1 cellular context compared by ENCODE assay signal in the genomic region with DNA sequence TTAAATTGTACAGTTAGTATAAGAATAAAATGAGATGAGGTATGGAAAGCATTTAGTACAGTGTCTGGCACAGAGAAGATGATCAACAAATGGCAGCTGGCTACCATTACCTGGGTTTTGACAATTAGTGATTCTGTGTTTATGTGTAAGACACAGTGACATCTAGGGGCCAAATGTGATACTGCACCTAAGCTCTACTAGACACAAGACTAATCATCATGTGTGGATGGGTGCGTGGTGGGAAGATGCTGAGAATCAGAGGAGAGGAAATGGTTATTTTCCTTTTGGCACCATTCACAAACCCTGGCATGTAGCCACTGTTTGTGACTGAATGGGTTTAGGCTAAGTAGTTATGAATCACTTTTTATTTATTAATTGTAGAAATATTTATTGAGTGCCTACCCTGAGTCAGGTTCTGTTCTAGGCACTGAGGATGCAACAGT.
TF ChIP-seq lines count a peak whose summit lies in the region.

No MANE protein-coding gene starts in this region.

TF ChIP-seq in H1, 55 proteins besides CTCF, POLR2A, EP300 and RAD21 (continued from another document):
- TF ChIP-seq ATF2 (IDR thresholded peaks at IDR 0.05; ENCODE audit: low read length) (no peak), RBBP5 (IDR thresholded peaks at IDR 0.05; ENCODE audit: borderline replicate concordance, low read depth, low read length) (no peak), BRCA1 (IDR thresholded peaks at IDR 0.05; ENCODE audit: low read depth, low read length) (no peak), RNF2 (IDR thresholded peaks at IDR 0.05; ENCODE audit: borderline replicate concordance, low read depth, low read length, missing control alignments, poor library complexity, severe bottlenecking) (no peak), KDM4A (IDR thresholded peaks at IDR 0.05; ENCODE audit: low read depth, low read length, severe bottlenecking) (no peak), PHF8 (conservative IDR thresholded peaks at IDR 0.05; ENCODE audit: low read depth, low read length) (no peak), SIRT6 (IDR thresholded peaks at IDR 0.05; ENCODE audit: low read length) (no peak), ZNF274 (IDR thresholded peaks at IDR 0.05; ENCODE audit: borderline replicate concordance, extremely low read depth, low read length) (no peak), CEBPB (IDR thresholded peaks at IDR 0.05; ENCODE audit: low read depth, low read length) (no peak), FOSL1 (IDR thresholded peaks at IDR 0.05; ENCODE audit: insufficient read depth, low read depth, low read length) (no peak), JUN (IDR thresholded peaks at IDR 0.05; ENCODE audit: low read depth, low read length) (no peak), CHD2 (IDR thresholded peaks at IDR 0.05; ENCODE audit: low read length) (no peak), JUND (IDR thresholded peaks at IDR 0.05; ENCODE audit: low read length) (no peak), HDAC2 (IDR thresholded peaks at IDR 0.05; ENCODE audit: borderline replicate concordance in 1 of 2, low read depth in 2 of 2, low read length in 2 of 2) (no peak)
